In the genomic region with DNA sequence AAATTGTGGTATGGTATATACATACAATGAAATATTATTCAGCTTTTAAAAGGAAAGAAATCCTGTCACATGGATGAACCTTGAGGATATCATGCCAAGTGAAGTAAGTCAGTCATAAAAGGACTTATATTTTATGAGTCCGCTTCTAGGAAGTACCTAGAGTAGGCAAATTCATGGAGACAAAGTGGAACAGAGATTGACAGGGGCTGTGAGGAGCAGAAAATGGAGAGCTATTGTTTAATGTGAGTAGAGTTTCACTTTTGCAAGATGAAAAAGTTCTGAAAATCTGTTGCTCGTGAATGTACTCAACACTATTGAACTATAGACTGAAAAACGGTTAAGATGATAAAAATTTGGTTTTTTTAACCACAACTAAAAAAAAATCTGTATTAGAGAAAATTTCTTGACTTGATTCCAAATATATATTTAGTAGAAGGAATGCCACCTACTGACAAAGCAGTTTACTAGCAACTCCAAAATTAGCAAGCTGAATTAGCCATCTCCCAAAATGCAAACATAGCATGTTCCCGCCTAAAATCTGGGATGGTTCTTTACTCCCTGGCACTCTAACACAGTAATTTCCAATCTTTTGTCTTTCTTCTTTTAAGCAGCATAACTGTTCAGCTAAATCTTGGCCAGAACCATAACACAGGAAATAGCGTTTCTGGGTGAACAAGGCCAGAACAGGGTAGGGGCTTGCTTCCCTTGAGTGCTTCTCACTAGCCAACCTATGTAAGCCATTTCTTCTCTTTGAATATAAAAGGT, we compare ENCODE assay signal across 8 cellular contexts. TPM values are rescaled to one million over a fixed set of nuclear protein-coding genes. Genes with fewer than 3 reads are reported as not detected.
DNase-seq lines count a peak whose midpoint lies in the region; ATAC-seq and TF ChIP-seq lines count a peak whose summit lies in the region.

No MANE protein-coding gene starts in this region.

- H3K36me3 Mint-ChIP-seq in Calu3 (ENCODE audit: insufficient read depth, unreplicated experiment) = peaks cover 49% of the 10 kb centered on the region
- H3K36me3 Mint-ChIP-seq in naive thymus-derived CD4-positive, alpha-beta T cell = peaks cover 0 to 13% (median 3%) of the 10 kb centered on the region in 5 donors

- no peaks in the 10 kb centered on the region for H3K9me3 Mint-ChIP-seq in Calu3 (ENCODE audit: low read depth, unreplicated experiment)
- H3K9me3 Mint-ChIP-seq in naive thymus-derived CD4-positive, alpha-beta T cell = peaks cover 0 to 2% (median 0%) of the 10 kb centered on the region in 11 donors

- H3K27me3 ChIP-seq in naive thymus-derived CD4-positive, alpha-beta T cell (ENCODE audit: control insufficient read depth in 2 of 2, insufficient read depth in 2 of 2, low read length in 2 of 2) = no peaks in the 10 kb centered on the region

- H3K4me1 Mint-ChIP-seq in Calu3 (ENCODE audit: low read depth, unreplicated experiment) = peaks cover 31% of the 10 kb centered on the region
- peaks cover 24 to 45% (median 33%) of the 10 kb centered on the region in 7 donors for H3K4me1 Mint-ChIP-seq in naive thymus-derived CD4-positive, alpha-beta T cell

- peak overlapping the region; percentile 80 for H3K4me3 Mint-ChIP-seq in Calu3 (ENCODE audit: low read depth, unreplicated experiment)
- H3K4me3 Mint-ChIP-seq in naive thymus-derived CD4-positive, alpha-beta T cell = peak overlapping the region; percentile 87 to 98 (median 92)

- DNase-seq in Calu3 (no peak), NCI-H1417 treated with DMSO at 0.1 percent for 48 hours (lab: John Stamatoyannopoulos, UW) (no peak), sciatic nerve (ENCODE audit: low spot score) (no peak)
- DNase-seq in central memory CD4-positive, alpha-beta T cell = peak; percentile 8
- DNase-seq in naive thymus-derived CD4-positive, alpha-beta T cell = peak in 6 of 9 donors; percentile 3 to 34 (median 15)

- ATAC-seq in naive thymus-derived CD4-positive, alpha-beta T cell = no peak
- no peak for ATAC-seq in GM18498 (IDR thresholded peaks at IDR 0.05; ENCODE audit: unreplicated experiment)
- ATAC-seq in esophagus mucosa = no peak
- ATAC-seq in sciatic nerve = no peak

- peaks cover 4 to 29% (median 7%) of the 10 kb centered on the region in 3 experiments for H3K36me3 ChIP-seq in naive thymus-derived CD4-positive, alpha-beta T cell (ENCODE audit: control insufficient read depth in 2 of 3, insufficient read depth in 3 of 3, low read length in 3 of 3)

- POLR2A ChIA-PET in naive thymus-derived CD4-positive, alpha-beta T cell (lab: Charles Lee) = interaction anchor here (0.8 to 2.4 kb wide), 6 partner anchors 32 to 543 kb away, joined by 3 to 14 read pairs (median 4); a partner anchor contains a TSS

- intact Hi-C loops in Calu3 (cut with micrococcal nuclease; ENCODE audit: unreplicated experiment) = no loop called here
- intact Hi-C loops in naive thymus-derived CD4-positive, alpha-beta T cell (cut with micrococcal nuclease) = loop anchor here (1.0 to 10.0 kb wide), 9 partner anchors 30 to 1400 kb away; a partner anchor contains a TSS
- intact Hi-C loops in sciatic nerve (cut with DNase I) = no loop called here

- no peaks in the 10 kb centered on the region for H3K9me3 ChIP-seq in naive thymus-derived CD4-positive, alpha-beta T cell (ENCODE audit: control insufficient read depth in 2 of 3, low read length in 3 of 3)

- peaks cover 17 to 19% of the 10 kb centered on the region in 2 donors for H3K4me1 ChIP-seq in naive thymus-derived CD4-positive, alpha-beta T cell (ENCODE audit: control insufficient read depth in 2 of 2, insufficient read depth in 2 of 2, low read length in 2 of 2)

- TF ChIP-seq CTCF in Calu3 (IDR thresholded peaks at IDR 0.05; ENCODE audit: unreplicated experiment) (no peak), LNCAP (IDR thresholded peaks at IDR 0.05) (peak; percentile 48; the same call in 1 of the 2 replicates)

- CTCF ChIA-PET in Calu3 (lab: Charles Lee) = interaction anchor here (0.8 to 1.2 kb wide), 6 partner anchors 10 to 333 kb away, joined by 3 to 5 read pairs (median 4); a partner anchor contains a TSS
- CTCF ChIA-PET in naive thymus-derived CD4-positive, alpha-beta T cell (lab: Charles Lee) = interaction anchor here (0.6 to 2.3 kb wide), 6 partner anchors 78 to 479 kb away, joined by 3 to 13 read pairs (median 3); no protein-coding TSS in a partner anchor

- H3K4me3 ChIP-seq in naive thymus-derived CD4-positive, alpha-beta T cell (ENCODE audit: low read length) = peak overlapping the region; percentile 85

- H3K27me3 Mint-ChIP-seq in Calu3 (ENCODE audit: unreplicated experiment) = no peaks in the 10 kb centered on the region
- no peaks in the 10 kb centered on the region for H3K27me3 Mint-ChIP-seq in naive thymus-derived CD4-positive, alpha-beta T cell

- no TSS peak for BruUV-seq in Calu3 (replicated peaks; lab: Mats Ljungman, UMichigan)

- H3K27ac ChIP-seq in naive thymus-derived CD4-positive, alpha-beta T cell (ENCODE audit: low read depth, low read length) = peak overlapping the region; percentile 96

- H3K27ac Mint-ChIP-seq in Calu3 (ENCODE audit: unreplicated experiment) = peak overlapping the region; percentile 100
- peak overlapping the region; percentile 63 to 100 (median 85) for H3K27ac Mint-ChIP-seq in naive thymus-derived CD4-positive, alpha-beta T cell

RNA-seq across cellular contexts. Expression of a gene that starts 1.5 kb away (rescaled TPM):
- total RNA-seq in Calu3 (2022) (87.8 and 95.7 TPM in 2 replicates), esophagus mucosa (57.9 TPM), sciatic nerve (41.5 TPM)
- total RNA-seq in naive thymus-derived CD4-positive, alpha-beta T cell = 10 to 100 TPM; 46.8 to 84.8 (median 66.9) TPM
- 10 to 100 TPM; 78.7 to 87.8 TPM for polyA plus RNA-seq in naive thymus-derived CD4-positive, alpha-beta T cell

RNA-seq across cellular contexts. Expression of a gene that starts 2.2 kb away (rescaled TPM):
- total RNA-seq in Calu3 (2022) (45.0 and 52.8 TPM in 2 replicates), esophagus mucosa (10.0 TPM), sciatic nerve (not detected)
- total RNA-seq in naive thymus-derived CD4-positive, alpha-beta T cell = 10 to 100 TPM in 1 of 5 experiments, 1 to 10 TPM in 1, under 1 TPM in 3; 0.35 to 57.7 (median 0.85) TPM
- 1 to 10 TPM in 1 of 2 donors, under 1 TPM in 1; 0.45 to 1.7 TPM for polyA plus RNA-seq in naive thymus-derived CD4-positive, alpha-beta T cell

RNA-seq across cellular contexts. Expression of a gene that starts 30.0 kb away (rescaled TPM):
- 15.7 and 17.7 TPM in 2 replicates for total RNA-seq in Calu3 (2022)
- total RNA-seq in naive thymus-derived CD4-positive, alpha-beta T cell = 10 to 100 TPM; 34.2 to 44.9 (median 36.8) TPM
- 10 to 100 TPM; 51.8 to 58.0 TPM for polyA plus RNA-seq in naive thymus-derived CD4-positive, alpha-beta T cell
- 11.8 TPM for total RNA-seq in esophagus mucosa
- 43.8 TPM for total RNA-seq in sciatic nerve

RNA-seq across cellular contexts. Expression of a gene that starts 45.2 kb away (rescaled TPM):
- total RNA-seq in Calu3 (2022) (38.0 and 38.6 TPM in 2 replicates), esophagus mucosa (26.4 TPM), sciatic nerve (18.7 TPM)
- total RNA-seq in naive thymus-derived CD4-positive, alpha-beta T cell = 10 to 100 TPM; 11.5 to 21.2 (median 17.0) TPM
- polyA plus RNA-seq in naive thymus-derived CD4-positive, alpha-beta T cell = 10 to 100 TPM; 65.3 to 72.1 TPM

RNA-seq across cellular contexts. Expression of a gene that starts 46.0 kb away (rescaled TPM):
- total RNA-seq in Calu3 (2022) (32.0 and 36.4 TPM in 2 replicates), esophagus mucosa (15.8 TPM), sciatic nerve (26.2 TPM)
- 10 to 100 TPM; 21.2 to 42.3 (median 29.2) TPM for total RNA-seq in naive thymus-derived CD4-positive, alpha-beta T cell
- 1 to 10 TPM; 2.8 to 4.9 TPM for polyA plus RNA-seq in naive thymus-derived CD4-positive, alpha-beta T cell

Comparison
In these comparisons a context has a peak if more than half of its experiments do, and no peak if none do; other contexts are left out.
1. DNase-seq: peak in central memory CD4-positive, alpha-beta T cell (single experiment) and naive thymus-derived CD4-positive, alpha-beta T cell (6 of 9); none in Calu3 (single experiment), NCI-H1417 treated with DMSO at 0.1 percent for 48 hours (single experiment) and sciatic nerve (single experiment).
2. intact Hi-C loops: an anchor here in naive thymus-derived CD4-positive, alpha-beta T cell (1.0 to 10.0 kb wide); none called in Calu3 and sciatic nerve.